ENCODE assay signal across 24 cellular contexts in genomic region chr9:125504616-125505015, GRCh38.
DNase-seq lines count a peak whose midpoint lies in the region; ATAC-seq, FAIRE-seq and TF ChIP-seq lines count a peak whose summit lies in the region.
"Had no signal": no experiment of that assay in that cellular context is flagged by ENCODE, and none has a peak within 500 bp of the region (broad histone marks: within the 10 kb centered on the region; RNA-seq: fewer than 3 reads in every experiment).

No MANE protein-coding gene starts in this region.

- no peak overlapping the region for H3K23ac ChIP-seq in H9 (ENCODE audit: insufficient read length, low read depth, low read length)

- no peak overlapping the region for H3K4me3 ChIP-seq in esophagus muscularis mucosa
- H3K4me3 ChIP-seq: K562 had no signal

- TF ChIP-seq EP300 in esophagus muscularis mucosa (IDR thresholded peaks at IDR 0.05), result no peak

- 100% methylated on average over 1 of the region's 1 CpG for WGBS in esophagus muscularis mucosa
- WGBS in H9 (ENCODE audit: extremely low coverage, insufficient read length, low lambda C conversion rate), result no CpG with 5 or more reads among the region's 1 CpG

- H3K56ac ChIP-seq in H9 (ENCODE audit: insufficient read length, low read depth, low read length), result no peak overlapping the region

- peaks cover 10% of the 10 kb centered on the region for H3K4me1 Mint-ChIP-seq in activated CD8-positive, alpha-beta T cell treated with anti-CD3 and anti-CD28 coated beads, Interleukin-2, amount 10 ng/mL, durations not matched to agents 7 days and 5 days (ENCODE audit: low read depth)
- peaks cover 3% of the 10 kb centered on the region for H3K4me1 Mint-ChIP-seq in activated CD8-positive, alpha-beta T cell treated with anti-CD3 and anti-CD28 coated beads for 36 hours (ENCODE audit: low read depth)
- peaks cover 6% of the 10 kb centered on the region in 2 experiments for H3K4me1 Mint-ChIP-seq in H9

- H4K8ac ChIP-seq in H9 (replicated peaks; ENCODE audit: insufficient read length, low read depth, low read length), result no peak overlapping the region

- TF ChIP-seq POLR2A in H54 (IDR thresholded peaks at IDR 0.05; ENCODE audit: low read depth, low read length) (no peak), esophagus muscularis mucosa (IDR thresholded peaks at IDR 0.05; ENCODE audit: low read depth) (no peak)

- H2AK5ac ChIP-seq in H9 (ENCODE audit: insufficient read length, low read length), result no peak overlapping the region

- no peak overlapping the region for H2BK120ac ChIP-seq in H9 (ENCODE audit: low read depth, low read length, poor library complexity, severe bottlenecking)

- H3K27ac Mint-ChIP-seq in activated CD8-positive, alpha-beta T cell treated with anti-CD3 and anti-CD28 coated beads, Interleukin-2, amount 10 ng/mL, durations not matched to agents 7 days and 5 days, result peak overlapping the region; percentile 70
- no peak overlapping the region for H3K27ac Mint-ChIP-seq in activated CD8-positive, alpha-beta T cell treated with anti-CD3 and anti-CD28 coated beads for 36 hours
- peak overlapping the region in 1 of 3 experiments; percentile 59; a peak in 1 of 7 replicates for H3K27ac Mint-ChIP-seq in H9
- H3K27ac Mint-ChIP-seq: CD4-positive, CD25-positive, alpha-beta regulatory T cell; CD8-positive, alpha-beta memory T cell; HFFc6 had no signal

- H3K4me3 Mint-ChIP-seq in activated CD8-positive, alpha-beta T cell treated with anti-CD3 and anti-CD28 coated beads, Interleukin-2, amount 10 ng/mL, durations not matched to agents 7 days and 5 days, result no peak overlapping the region
- H3K4me3 Mint-ChIP-seq in activated CD8-positive, alpha-beta T cell treated with anti-CD3 and anti-CD28 coated beads for 36 hours, result no peak overlapping the region
- H3K4me3 Mint-ChIP-seq in H9, result no peak overlapping the region
- H3K4me3 Mint-ChIP-seq: CD4-positive, CD25-positive, alpha-beta regulatory T cell; CD8-positive, alpha-beta memory T cell; HFFc6 had no signal

- H3T11ph ChIP-seq in H9 (ENCODE audit: low read length), result no peak overlapping the region

- no peak overlapping the region for H3K4ac ChIP-seq in H9 (ENCODE audit: low read depth, low read length)

- CTCF ChIA-PET in activated CD8-positive, alpha-beta T cell treated with anti-CD3 and anti-CD28 coated beads, Interleukin-2, amount 10 ng/mL, durations not matched to agents 7 days and 5 days (lab: Charles Lee), result no interaction called here
- CTCF ChIA-PET in activated CD8-positive, alpha-beta T cell treated with anti-CD3 and anti-CD28 coated beads for 36 hours (lab: Charles Lee), result no interaction called here

- H3K79me2 ChIP-seq in H9 (ENCODE audit: insufficient read depth, low read length), result no peaks in the 10 kb centered on the region

- FAIRE-seq in H54 (lab: Jason Lieb, UNC), result peak; percentile 55
- FAIRE-seq: A204.1, D721Med, G401.6, GM12892, H1, HTR-8/SVneo, K562 had no signal

- no peak overlapping the region for H2BK5ac ChIP-seq in H9 (ENCODE audit: insufficient read length, low read length)

- H2AFZ ChIP-seq in H9 (ENCODE audit: low read length), result no peak overlapping the region

- intact Hi-C loops in activated CD8-positive, alpha-beta T cell treated with anti-CD3 and anti-CD28 coated beads for 36 hours (cut with micrococcal nuclease), result no loop called here
- intact Hi-C loops in esophagus muscularis mucosa (cut with DNase I), result no loop called here

- H3K27ac ChIP-seq in esophagus muscularis mucosa (replicated peaks in 1 of 4) (no peak overlapping the region), H9 (ENCODE audit: insufficient read length, low read depth, low read length) (no peak overlapping the region)

- H3K9me3 ChIP-seq in esophagus muscularis mucosa, result no peaks in the 10 kb centered on the region
- H3K9me3 ChIP-seq in H9 (ENCODE audit: control insufficient read depth, low read depth, low read length), result no peaks in the 10 kb centered on the region
- H3K9me3 ChIP-seq: BE2C had no signal

- no peaks in the 10 kb centered on the region for H3K79me1 ChIP-seq in H9 (ENCODE audit: insufficient read depth, low read depth, low read length, poor library complexity, severe bottlenecking)

- no peak overlapping the region for H3K9ac ChIP-seq in H9 (ENCODE audit: extremely low read depth, insufficient read length, low read length)

- no peak overlapping the region for H4K91ac ChIP-seq in H9 (ENCODE audit: insufficient read length, low read depth, low read length)

- no peak overlapping the region for H3K18ac ChIP-seq in H9 (ENCODE audit: insufficient read length, low read depth, low read length)

- H2BK12ac ChIP-seq in H9 (ENCODE audit: insufficient read length, low read depth, low read length), result no peak overlapping the region

- no peaks in the 10 kb centered on the region for H3K23me2 ChIP-seq in H9 (ENCODE audit: insufficient read length, low read depth, low read length, poor library complexity, severe bottlenecking)

- no peaks in the 10 kb centered on the region for H3K9me3 Mint-ChIP-seq in activated CD8-positive, alpha-beta T cell treated with anti-CD3 and anti-CD28 coated beads, Interleukin-2, amount 10 ng/mL, durations not matched to agents 7 days and 5 days (ENCODE audit: insufficient read depth)
- no peaks in the 10 kb centered on the region for H3K9me3 Mint-ChIP-seq in activated CD8-positive, alpha-beta T cell treated with anti-CD3 and anti-CD28 coated beads for 36 hours
- H3K9me3 Mint-ChIP-seq in H9, result no peaks in the 10 kb centered on the region
- H3K9me3 Mint-ChIP-seq: CD4-positive, CD25-positive, alpha-beta regulatory T cell; CD8-positive, alpha-beta memory T cell; HFFc6 had no signal

- POLR2A ChIA-PET in activated CD8-positive, alpha-beta T cell treated with anti-CD3 and anti-CD28 coated beads, Interleukin-2, amount 10 ng/mL, durations not matched to agents 7 days and 5 days (lab: Charles Lee), result no interaction called here
- POLR2A ChIA-PET in activated CD8-positive, alpha-beta T cell treated with anti-CD3 and anti-CD28 coated beads for 36 hours (lab: Charles Lee), result no interaction called here

- H3K14ac ChIP-seq in H9 (ENCODE audit: insufficient read depth, low read length), result no peak overlapping the region

- no peak for ATAC-seq in activated CD8-positive, alpha-beta T cell treated with anti-CD3 and anti-CD28 coated beads, Interleukin-2, amount 10 ng/mL, durations not matched to agents 7 days and 5 days
- ATAC-seq in activated CD8-positive, alpha-beta T cell treated with anti-CD3 and anti-CD28 coated beads for 36 hours, result no peak
- peak; percentile 63 for ATAC-seq in GM18517 (IDR thresholded peaks at IDR 0.05; ENCODE audit: unreplicated experiment)
- no peak for ATAC-seq in HG02588 (IDR thresholded peaks at IDR 0.05; ENCODE audit: unreplicated experiment)
- ATAC-seq: HCT116, K562 had no signal

- H3K36me3 Mint-ChIP-seq in activated CD8-positive, alpha-beta T cell treated with anti-CD3 and anti-CD28 coated beads, Interleukin-2, amount 10 ng/mL, durations not matched to agents 7 days and 5 days (ENCODE audit: low read depth), result peaks cover 5% of the 10 kb centered on the region
- H3K36me3 Mint-ChIP-seq in activated CD8-positive, alpha-beta T cell treated with anti-CD3 and anti-CD28 coated beads for 36 hours (ENCODE audit: low read depth), result peaks cover 14% of the 10 kb centered on the region
- H3K36me3 Mint-ChIP-seq in H9 (ENCODE audit: insufficient read depth in 1 of 3, low read depth in 3 of 3), result peaks cover 0 to 6% (median 4%) of the 10 kb centered on the region in 3 experiments; a peak in 2 of 7 replicates

- no peaks in the 10 kb centered on the region for H3K27me3 ChIP-seq in esophagus muscularis mucosa
- no peaks in the 10 kb centered on the region for H3K27me3 ChIP-seq in H9 (ENCODE audit: insufficient read depth, low read length)
- H3K27me3 ChIP-seq: BE2C had no signal

- H3K36me3 ChIP-seq in esophagus muscularis mucosa, result peaks cover 0 to 6% (median 0%) of the 10 kb centered on the region in 4 donors
- H3K36me3 ChIP-seq: BE2C had no signal

- H3K27me3 Mint-ChIP-seq in activated CD8-positive, alpha-beta T cell treated with anti-CD3 and anti-CD28 coated beads, Interleukin-2, amount 10 ng/mL, durations not matched to agents 7 days and 5 days (ENCODE audit: low read depth), result no peaks in the 10 kb centered on the region
- H3K27me3 Mint-ChIP-seq in activated CD8-positive, alpha-beta T cell treated with anti-CD3 and anti-CD28 coated beads for 36 hours, result no peaks in the 10 kb centered on the region
- H3K27me3 Mint-ChIP-seq in H9 (ENCODE audit: low read depth), result no peaks in the 10 kb centered on the region
- H3K27me3 Mint-ChIP-seq: CD4-positive, CD25-positive, alpha-beta regulatory T cell had no signal

- DNase-seq in activated CD8-positive, alpha-beta T cell treated with anti-CD3 and anti-CD28 coated beads, Interleukin-2, amount 10 ng/mL, durations not matched to agents 7 days and 5 days, result no peak
- DNase-seq in activated CD8-positive, alpha-beta T cell treated with anti-CD3 and anti-CD28 coated beads for 36 hours, result no peak
- DNase-seq in H54 (ENCODE audit: insufficient read length, low spot score), result no peak
- DNase-seq in esophagus muscularis mucosa (ENCODE audit: extremely low spot score), result peak; percentile 19
- DNase-seq in NCI-H187 treated with DMSO at 0.1 percent for 48 hours (lab: John Stamatoyannopoulos, UW), result no peak
- no peak for DNase-seq in H9
- DNase-seq: ACHN; BE2C; C1 segment of cervical spinal cord; CD4-positive, CD25-positive, alpha-beta regulatory T cell; CD8-positive, alpha-beta memory T cell; COR-L47; HFFc6; IMR-90 had no signal

- no peak for TF ChIP-seq CTCF in activated CD8-positive, alpha-beta T cell treated with anti-CD3 and anti-CD28 coated beads for 36 hours (IDR thresholded peaks at IDR 0.05)
- TF ChIP-seq CTCF in esophagus muscularis mucosa (IDR thresholded peaks at IDR 0.05) (no peak), H9 (conservative IDR thresholded peaks at IDR 0.05) (no peak)

- H2BK15ac ChIP-seq in H9 (ENCODE audit: low read depth, low read length), result no peak overlapping the region

- no peaks in the 10 kb centered on the region for H4K20me1 ChIP-seq in H9 (ENCODE audit: control insufficient read depth, insufficient read depth, insufficient read length)

- no peak overlapping the region for H2BK20ac ChIP-seq in H9 (ENCODE audit: low read depth, low read length, poor library complexity, severe bottlenecking)

- peaks cover 5 to 34% (median 16%) of the 10 kb centered on the region in 4 donors for H3K4me1 ChIP-seq in esophagus muscularis mucosa
- H3K4me1 ChIP-seq in H9 (ENCODE audit: insufficient read depth, low read length), result no peaks in the 10 kb centered on the region; the same call in 1 of the 2 replicates

- no peak overlapping the region for H4K5ac ChIP-seq in H9 (ENCODE audit: insufficient read length, low read depth, low read length)

- no peak overlapping the region for H3K4me2 ChIP-seq in H9 (ENCODE audit: insufficient read depth, insufficient read length, low read length)
